In the genomic region with DNA sequence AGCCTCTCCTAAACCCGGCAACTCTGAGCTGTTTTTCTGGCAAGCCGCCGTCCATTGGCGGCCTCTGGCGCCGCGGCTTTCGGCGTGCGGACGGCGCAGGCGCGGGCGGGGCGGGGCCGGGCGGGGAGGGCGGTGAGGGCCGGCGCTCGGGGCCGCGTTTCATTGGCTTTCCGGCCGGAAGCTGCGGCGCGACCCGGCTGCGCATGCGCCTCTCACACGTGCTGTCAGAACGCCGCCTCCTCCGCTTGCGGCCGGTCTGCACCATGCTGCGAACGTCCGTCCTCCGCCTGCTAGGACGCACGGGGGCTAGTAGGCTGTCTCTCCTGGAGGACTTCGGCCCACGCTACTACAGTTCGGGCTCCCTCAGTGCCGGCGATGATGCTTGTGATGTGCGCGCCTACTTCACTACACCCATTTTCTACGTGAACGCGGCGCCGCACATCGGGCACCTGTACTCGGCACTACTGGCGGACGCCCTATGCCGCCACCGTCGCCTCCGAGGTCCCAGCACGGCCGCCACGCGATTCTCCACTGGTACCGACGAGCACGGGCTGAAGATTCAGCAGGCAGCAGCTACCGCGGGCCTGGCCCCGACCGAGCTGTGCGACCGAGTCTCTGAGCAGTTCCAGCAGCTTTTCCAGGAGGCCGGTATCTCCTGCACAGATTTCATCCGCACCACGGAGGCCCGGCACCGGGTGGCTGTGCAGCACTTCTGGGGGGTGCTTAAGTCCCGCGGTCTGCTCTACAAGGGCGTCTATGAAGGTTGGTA, we compare ENCODE assay signal across 8 cellular contexts. TPM values are rescaled to one million over a fixed set of nuclear protein-coding genes. Genes with fewer than 3 reads are reported as not detected.
DNase-seq lines count a peak whose midpoint lies in the region; ATAC-seq and TF ChIP-seq lines count a peak whose summit lies in the region.

A gene (plus strand): TSS at position 227 of the 769 bp plus-strand sequence. CDS start 37 bp downstream, at position 264.

- peak; percentile 98 for DNase-seq in GM23248
- peak; percentile 97 for DNase-seq in Karpas-422
- DNase-seq in RPMI7951 (ENCODE audit: low read depth), result peak; percentile 90
- DNase-seq in activated T-helper 1 cell treated with anti-CD3 and anti-CD28 coated beads, Interleukin-12 subunit alpha, Interleukin-12 subunit beta, Interleukin-2, Interleukin-4 antibody, amounts not matched to agents 30 ng/mL and 10 ng/mL and 1 ng/mL, durations not matched to agents 14 hours and 24 hours and 36 hours (ENCODE audit: low spot score), result peak; percentile 91
- DNase-seq in fibroblast of gingiva (ENCODE audit: low read depth), result peak; percentile 92
- DNase-seq in naive thymus-derived CD4-positive, alpha-beta T cell, result peak; percentile 89 to 95 (median 93)
- peak; percentile 89 for DNase-seq in stimulated activated naive B cell treated with anti-CD40 and anti-IgM and Interleukin-4, amounts not matched to agents 10 μg/mL and 1 μg/mL and 100 μg/mL, for 72 hours

- peaks cover 31% of the 10 kb centered on the region for H3K4me1 ChIP-seq in DOHH2 (ENCODE audit: control insufficient read depth, low read length)
- H3K4me1 ChIP-seq in GM23248 (ENCODE audit: insufficient read depth), result peaks cover 25% of the 10 kb centered on the region
- peaks cover 43% of the 10 kb centered on the region for H3K4me1 ChIP-seq in Karpas-422 (ENCODE audit: low read length)
- peaks cover 29 to 32% of the 10 kb centered on the region in 2 donors for H3K4me1 ChIP-seq in naive thymus-derived CD4-positive, alpha-beta T cell (ENCODE audit: control insufficient read depth in 2 of 2, insufficient read depth in 2 of 2, low read length in 2 of 2)

- H3K27ac Mint-ChIP-seq in activated T-helper 1 cell treated with anti-CD3 and anti-CD28 coated beads, Interleukin-12 subunit alpha, Interleukin-12 subunit beta, Interleukin-2, Interleukin-4 antibody, amounts not matched to agents 30 ng/mL and 10 ng/mL and 1 ng/mL, durations not matched to agents 14 hours and 24 hours and 36 hours, result peak within 1 kb of the TSS; percentile 85
- peak within 1 kb of the TSS; percentile 88 to 99 (median 97) for H3K27ac Mint-ChIP-seq in naive thymus-derived CD4-positive, alpha-beta T cell
- H3K27ac Mint-ChIP-seq in stimulated activated naive B cell treated with anti-CD40 and anti-IgM and Interleukin-4, amounts not matched to agents 10 μg/mL and 1 μg/mL and 100 μg/mL, for 72 hours, result peak within 1 kb of the TSS; percentile 94

- H3K9ac ChIP-seq in GM23248 (peak within 1 kb of the TSS; percentile 74), Karpas-422 (ENCODE audit: low read length) (peak within 1 kb of the TSS; percentile 95)

- H3K79me2 ChIP-seq in DOHH2 (ENCODE audit: control insufficient read depth, low read length), result peaks cover 51% of the 10 kb centered on the region
- peaks cover 45% of the 10 kb centered on the region for H3K79me2 ChIP-seq in GM23248 (ENCODE audit: insufficient read depth)
- H3K79me2 ChIP-seq in Karpas-422 (ENCODE audit: low read length), result peaks cover 49% of the 10 kb centered on the region

- TF ChIP-seq CTCF in DOHH2 (IDR thresholded peaks at IDR 0.05; ENCODE audit: low read depth, low read length, poor library complexity, severe bottlenecking), result no peak

- H3K4me2 ChIP-seq in DOHH2 (ENCODE audit: low read length), result peak within 1 kb of the TSS; percentile 93
- H3K4me2 ChIP-seq in GM23248 (ENCODE audit: unreplicated experiment), result peak within 1 kb of the TSS; percentile 98
- peak within 1 kb of the TSS; percentile 91 for H3K4me2 ChIP-seq in Karpas-422 (ENCODE audit: low read depth, low read length, poor library complexity, severe bottlenecking)

- H3K27ac ChIP-seq in DOHH2 (ENCODE audit: low read depth, low read length), result peak within 1 kb of the TSS; percentile 36
- H3K27ac ChIP-seq in GM23248, result peak within 1 kb of the TSS; percentile 59
- peak within 1 kb of the TSS; percentile 54 for H3K27ac ChIP-seq in Karpas-422 (ENCODE audit: low read length)
- peak within 1 kb of the TSS; percentile 87 for H3K27ac ChIP-seq in naive thymus-derived CD4-positive, alpha-beta T cell (ENCODE audit: low read depth, low read length)

- peaks cover 60% of the 10 kb centered on the region for H3K4me1 Mint-ChIP-seq in activated T-helper 1 cell treated with anti-CD3 and anti-CD28 coated beads, Interleukin-12 subunit alpha, Interleukin-12 subunit beta, Interleukin-2, Interleukin-4 antibody, amounts not matched to agents 30 ng/mL and 10 ng/mL and 1 ng/mL, durations not matched to agents 14 hours and 24 hours and 36 hours (ENCODE audit: low read depth)
- peaks cover 34 to 56% (median 49%) of the 10 kb centered on the region in 7 donors for H3K4me1 Mint-ChIP-seq in naive thymus-derived CD4-positive, alpha-beta T cell
- peaks cover 30 to 45% of the 10 kb centered on the region in 2 donors for H3K4me1 Mint-ChIP-seq in stimulated activated naive B cell treated with anti-CD40 and anti-IgM and Interleukin-4, amounts not matched to agents 10 μg/mL and 1 μg/mL and 100 μg/mL, for 72 hours

- peak; percentile 92 for ATAC-seq in naive thymus-derived CD4-positive, alpha-beta T cell
- peak; percentile 88 to 93 for ATAC-seq in stimulated activated naive B cell treated with anti-CD40 and anti-IgM and Interleukin-4, amounts not matched to agents 10 μg/mL and 1 μg/mL and 100 μg/mL, for 72 hours (replicated peaks)

- intact Hi-C loops in activated T-helper 1 cell treated with anti-CD3 and anti-CD28 coated beads, Interleukin-12 subunit alpha, Interleukin-12 subunit beta, Interleukin-2, Interleukin-4 antibody, amounts not matched to agents 30 ng/mL and 10 ng/mL and 1 ng/mL, durations not matched to agents 14 hours and 24 hours and 36 hours (cut with micrococcal nuclease), result loop anchor here (1.0 to 10.0 kb wide), 12 partner anchors 99 to 1421 kb away; a partner anchor contains a TSS
- intact Hi-C loops in naive thymus-derived CD4-positive, alpha-beta T cell (cut with micrococcal nuclease), result loop anchor here (1.0 to 10.0 kb wide), 17 partner anchors 99 to 1755 kb away; a partner anchor contains a TSS

- H3F3A ChIP-seq in DOHH2 (ENCODE audit: control insufficient read depth, insufficient read depth) (0 out of 2 replicates have a peak, but pooled peaks cover 3% of the 10 kb centered on the region), GM23248 (ENCODE audit: insufficient read depth) (peaks cover 18% of the 10 kb centered on the region)

- H3K27me3 ChIP-seq in DOHH2 (ENCODE audit: control insufficient read depth, low read length) (no peaks in the 10 kb centered on the region), GM23248 (replicated peaks; ENCODE audit: insufficient read depth) (no peaks in the 10 kb centered on the region), Karpas-422 (ENCODE audit: low read length) (no peaks in the 10 kb centered on the region)
- H3K27me3 ChIP-seq in naive thymus-derived CD4-positive, alpha-beta T cell (ENCODE audit: control insufficient read depth in 2 of 2, insufficient read depth in 2 of 2, low read length in 2 of 2), result no peaks in the 10 kb centered on the region

- H3K36me3 Mint-ChIP-seq in activated T-helper 1 cell treated with anti-CD3 and anti-CD28 coated beads, Interleukin-12 subunit alpha, Interleukin-12 subunit beta, Interleukin-2, Interleukin-4 antibody, amounts not matched to agents 30 ng/mL and 10 ng/mL and 1 ng/mL, durations not matched to agents 14 hours and 24 hours and 36 hours (ENCODE audit: low read depth), result peaks cover 28% of the 10 kb centered on the region
- H3K36me3 Mint-ChIP-seq in naive thymus-derived CD4-positive, alpha-beta T cell, result peaks cover 0 to 18% (median 10%) of the 10 kb centered on the region in 5 donors
- peaks cover 14 to 21% of the 10 kb centered on the region in 2 donors for H3K36me3 Mint-ChIP-seq in stimulated activated naive B cell treated with anti-CD40 and anti-IgM and Interleukin-4, amounts not matched to agents 10 μg/mL and 1 μg/mL and 100 μg/mL, for 72 hours

- H3K36me3 ChIP-seq in DOHH2 (ENCODE audit: control insufficient read depth, low read length), result peaks cover 43% of the 10 kb centered on the region
- H3K36me3 ChIP-seq in GM23248 (ENCODE audit: low read depth), result no peaks in the 10 kb centered on the region
- H3K36me3 ChIP-seq in Karpas-422 (ENCODE audit: insufficient read depth, low read length), result peaks cover 19% of the 10 kb centered on the region
- H3K36me3 ChIP-seq in naive thymus-derived CD4-positive, alpha-beta T cell (ENCODE audit: control insufficient read depth in 2 of 3, insufficient read depth in 3 of 3, low read length in 3 of 3), result peaks cover 0 to 12% (median 3%) of the 10 kb centered on the region in 3 experiments

- H3K27me3 Mint-ChIP-seq in activated T-helper 1 cell treated with anti-CD3 and anti-CD28 coated beads, Interleukin-12 subunit alpha, Interleukin-12 subunit beta, Interleukin-2, Interleukin-4 antibody, amounts not matched to agents 30 ng/mL and 10 ng/mL and 1 ng/mL, durations not matched to agents 14 hours and 24 hours and 36 hours (ENCODE audit: insufficient read depth), result peaks cover 3% of the 10 kb centered on the region
- peaks cover 0 to 13% (median 7%) of the 10 kb centered on the region in 5 donors for H3K27me3 Mint-ChIP-seq in naive thymus-derived CD4-positive, alpha-beta T cell
- peaks cover 16 to 18% of the 10 kb centered on the region in 2 donors for H3K27me3 Mint-ChIP-seq in stimulated activated naive B cell treated with anti-CD40 and anti-IgM and Interleukin-4, amounts not matched to agents 10 μg/mL and 1 μg/mL and 100 μg/mL, for 72 hours

- H3K4me3 ChIP-seq in DOHH2 (ENCODE audit: low read length) (peak within 1 kb of the TSS; percentile 97), GM23248 (peak within 1 kb of the TSS; percentile 96), Karpas-422 (ENCODE audit: low read length) (peak within 1 kb of the TSS; percentile 90)
- peak within 1 kb of the TSS; percentile 93 for H3K4me3 ChIP-seq in naive thymus-derived CD4-positive, alpha-beta T cell (ENCODE audit: low read length)

- H3K9me2 ChIP-seq in DOHH2 (replicated peaks; ENCODE audit: control insufficient read depth, low read length), result no peaks in the 10 kb centered on the region
- H3K9me2 ChIP-seq in GM23248 (ENCODE audit: insufficient read depth), result no peaks in the 10 kb centered on the region
- H3K9me2 ChIP-seq in Karpas-422 (replicated peaks; ENCODE audit: insufficient read depth, low read length), result no peaks in the 10 kb centered on the region

- H3K9me3 Mint-ChIP-seq in activated T-helper 1 cell treated with anti-CD3 and anti-CD28 coated beads, Interleukin-12 subunit alpha, Interleukin-12 subunit beta, Interleukin-2, Interleukin-4 antibody, amounts not matched to agents 30 ng/mL and 10 ng/mL and 1 ng/mL, durations not matched to agents 14 hours and 24 hours and 36 hours, result no peaks in the 10 kb centered on the region
- H3K9me3 Mint-ChIP-seq in naive thymus-derived CD4-positive, alpha-beta T cell, result peaks cover 0 to 5% (median 0%) of the 10 kb centered on the region in 11 donors
- no peaks in the 10 kb centered on the region for H3K9me3 Mint-ChIP-seq in stimulated activated naive B cell treated with anti-CD40 and anti-IgM and Interleukin-4, amounts not matched to agents 10 μg/mL and 1 μg/mL and 100 μg/mL, for 72 hours

- H3K9me3 ChIP-seq in DOHH2 (ENCODE audit: control insufficient read depth, insufficient read depth, low read length) (no peaks in the 10 kb centered on the region), GM23248 (ENCODE audit: low read depth) (no peaks in the 10 kb centered on the region), Karpas-422 (ENCODE audit: low read length) (no peaks in the 10 kb centered on the region)
- H3K9me3 ChIP-seq in naive thymus-derived CD4-positive, alpha-beta T cell (ENCODE audit: control insufficient read depth in 2 of 3, low read length in 3 of 3), result no peaks in the 10 kb centered on the region

- in situ Hi-C loops in GM23248 (cut with MboI), result no loop called here

- 1 to 3% methylated on average over 76 to 82 of the region's 85 CpGs for WGBS in GM23248 (ENCODE audit: low coverage in 1 of 2, low lambda C conversion rate in 2 of 2, missing lambda C conversion rate in 2 of 2), 2 experiments

- CTCF ChIA-PET in naive thymus-derived CD4-positive, alpha-beta T cell (lab: Charles Lee), result interaction anchor here (0.8 to 0.9 kb wide), 2 partner anchors 210 to 592 kb away, joined by 3 to 5 read pairs; no protein-coding TSS in a partner anchor

- POLR2A ChIA-PET in naive thymus-derived CD4-positive, alpha-beta T cell (lab: Charles Lee), result interaction anchor here (0.8 to 2.8 kb wide), 9 partner anchors 9 to 906 kb away, joined by 3 to 12 read pairs (median 5); a partner anchor contains a TSS

- peak within 1 kb of the TSS; percentile 94 for H3K4me3 Mint-ChIP-seq in activated T-helper 1 cell treated with anti-CD3 and anti-CD28 coated beads, Interleukin-12 subunit alpha, Interleukin-12 subunit beta, Interleukin-2, Interleukin-4 antibody, amounts not matched to agents 30 ng/mL and 10 ng/mL and 1 ng/mL, durations not matched to agents 14 hours and 24 hours and 36 hours
- peak within 1 kb of the TSS; percentile 78 to 96 (median 94) for H3K4me3 Mint-ChIP-seq in naive thymus-derived CD4-positive, alpha-beta T cell
- H3K4me3 Mint-ChIP-seq in stimulated activated naive B cell treated with anti-CD40 and anti-IgM and Interleukin-4, amounts not matched to agents 10 μg/mL and 1 μg/mL and 100 μg/mL, for 72 hours, result peak within 1 kb of the TSS; percentile 92 to 94

- H2AFZ ChIP-seq in GM23248, result peak within 1 kb of the TSS; percentile 97
- H2AFZ ChIP-seq in Karpas-422 (ENCODE audit: low read length), result peak within 1 kb of the TSS; percentile 96

- H4K20me1 ChIP-seq in DOHH2 (ENCODE audit: control insufficient read depth, insufficient read depth, low read depth, low read length), result peaks cover 24% of the 10 kb centered on the region
- no peaks in the 10 kb centered on the region; the same call in 1 of the 2 replicates for H4K20me1 ChIP-seq in GM23248 (ENCODE audit: insufficient read depth)
- H4K20me1 ChIP-seq in Karpas-422 (ENCODE audit: insufficient read depth, low read depth, low read length), result peaks cover 34% of the 10 kb centered on the region

RNA-seq across cellular contexts. Expression of the gene that starts here (rescaled TPM):
- total RNA-seq in GM23248 (2014; rRNA removed; shearing (Covaris generic)), result 4.0 and 5.8 TPM in 2 replicates
- polyA plus RNA-seq in GM23248 (2016; fragmentation: Nextera tagmentation; extraction: Ambion mirVana), result 3.0 and 3.3 TPM in 2 replicates
- 22.6 and 36.4 TPM in 2 replicates for total RNA-seq in Karpas-422 (2014; rRNA removed; shearing (Covaris generic); ENCODE audit: low replicate concordance)
- 4.1 and 4.6 TPM in 2 replicates for total RNA-seq in RPMI7951 (2014; rRNA removed; shearing (Covaris generic))
- 22.6 and 22.9 TPM in 2 replicates for total RNA-seq in activated T-helper 1 cell treated with anti-CD3 and anti-CD28 coated beads, Interleukin-12 subunit alpha, Interleukin-12 subunit beta, Interleukin-2, Interleukin-4 antibody, amounts not matched to agents 30 ng/mL and 10 ng/mL and 1 ng/mL, durations not matched to agents 14 hours and 24 hours and 36 hours
- total RNA-seq in naive thymus-derived CD4-positive, alpha-beta T cell, result 10 to 100 TPM in 3 of 5 experiments, 1 to 10 TPM in 2; 8.8 to 15.4 (median 13.6) TPM
- polyA plus RNA-seq in naive thymus-derived CD4-positive, alpha-beta T cell, result 10 to 100 TPM in 1 of 2 donors, 1 to 10 TPM in 1; 7.7 to 10.0 TPM

Comparison
In these comparisons a context has a peak if more than half of its experiments do, and no peak if none do; other contexts are left out.
1. Peak in every context shown above with its lines: DNase-seq, ATAC-seq, H3K4me3 ChIP-seq and H3K27ac ChIP-seq.
2. H3K27ac ChIP-seq: peak in every context shown above with its lines; median percentile 87 in naive thymus-derived CD4-positive, alpha-beta T cell; 59 in GM23248; 54 in Karpas-422; 36 in DOHH2.